Comparison of ENCODE assay signal across 33 cellular contexts in the genomic region with DNA sequence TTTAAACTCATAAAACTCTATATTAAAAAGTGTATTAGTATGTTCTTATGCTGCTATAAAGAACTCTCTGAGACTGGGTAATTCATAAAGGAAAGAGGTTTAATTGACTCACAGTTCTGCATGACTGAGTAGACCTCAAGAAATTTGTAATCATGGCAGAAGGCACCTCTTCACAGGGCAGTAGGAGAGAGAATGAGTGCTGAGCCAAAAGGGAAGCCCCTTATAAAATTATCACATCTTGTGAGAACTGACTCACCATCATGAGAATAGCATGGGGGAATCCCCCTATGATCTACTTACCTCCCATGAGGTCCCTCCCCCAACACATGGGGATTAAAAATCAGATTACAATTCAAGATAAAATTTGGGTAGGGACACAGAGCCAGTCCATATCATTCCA.
"Had no signal": no experiment of that assay in that cellular context is flagged by ENCODE, and none has a peak within 500 bp of the region (broad histone marks: within the 10 kb centered on the region; RNA-seq: fewer than 3 reads in every experiment).

No MANE protein-coding gene starts in this region.

- DNase-seq: Karpas-422, Kasumi-1, MG63, MM.1S, MV-4-11, NCI-H1048, NCI-H1092, NCI-H1105, NCI-H1105 treated with DMSO at 0.1 percent for 48 hours, NCI-H1417, NCI-H1417 treated with DMSO at 0.1 percent for 48 hours, NCI-H1436, NCI-H1436 treated with DMSO at 0.1 percent for 48 hours, NCI-H146, NCI-H1694, NCI-H1694 treated with DMSO at 0.1 percent for 48 hours, NCI-H187, NCI-H187 treated with DMSO at 0.1 percent for 48 hours, NCI-H1930, NCI-H2029, NCI-H2029 treated with DMSO at 0.1 percent for 48 hours, NCI-H2081, NCI-H2081 treated with DMSO at 0.1 percent for 48 hours, NCI-H2107, NCI-H2171, NCI-H2227 treated with DMSO at 0.1 percent for 48 hours, NCI-H226, NCI-H345, NCI-H446, NCI-H446 treated with DMSO at 0.1 percent for 48 hours, NCI-H510A, NCI-H510A treated with DMSO at 0.1 percent for 48 hours, NCI-H524 had no signal
